In genomic region chr3:89335693-89336092, GRCh38 we compare ENCODE assay signal across 8 cellular contexts.
"Had no signal": no experiment of that assay in that cellular context is flagged by ENCODE, and none has a peak within 500 bp of the region (broad histone marks: within the 10 kb centered on the region; RNA-seq: fewer than 3 reads in every experiment).

No MANE protein-coding gene starts in this region.

- H3K27ac ChIP-seq: GM23248 had no signal

- H3K9ac ChIP-seq: GM23248 had no signal

- H3K9me3 ChIP-seq: HAP-1 had no signal

- H3K36me3 ChIP-seq: HAP-1 had no signal

- H3K4me2 ChIP-seq: GM23338 had no signal

- H2AFZ ChIP-seq: GM23248, GM23338 had no signal

- DNase-seq: GM23248, GOT3, H7, H9, HCEC 1CT, HFFc6 had no signal

- H3K4me3 ChIP-seq: GM23248, GM23338, HAP-1 had no signal
